In genomic region chr5:162209005-162209605, GRCh38 we compare ENCODE assay signal across 8 cellular contexts.
A peak's percentile ranks its signal among the peaks of the same experiment; 100 is the strongest.
DNase-seq lines count a peak whose midpoint lies in the region; ATAC-seq and TF ChIP-seq lines count a peak whose summit lies in the region.

No MANE protein-coding gene starts in this region.

- no peaks in the 10 kb centered on the region for H3K4me1 ChIP-seq in HCT116 (ENCODE audit: control insufficient read depth in 1 of 2, insufficient read depth in 2 of 2, low read length in 2 of 2)
- H3K4me1 ChIP-seq in Loucy (ENCODE audit: insufficient read depth, low read length, poor library complexity, severe bottlenecking): no peaks in the 10 kb centered on the region
- no peaks in the 10 kb centered on the region for H3K4me1 ChIP-seq in ovary (ENCODE audit: insufficient read depth)

- H3K27me3 ChIP-seq in HCT116 (ENCODE audit: insufficient read depth, low read length): no peaks in the 10 kb centered on the region
- H3K27me3 ChIP-seq in Loucy (ENCODE audit: insufficient read depth, low read length, poor library complexity, severe bottlenecking): no peaks in the 10 kb centered on the region
- no peaks in the 10 kb centered on the region for H3K27me3 ChIP-seq in ovary

- intact Hi-C loops in HCT116 (cut with micrococcal nuclease): loop anchor here (1.0 to 2.0 kb wide), 2 partner anchors 242 to 1199 kb away; no protein-coding TSS in a partner anchor
- intact Hi-C loops in ovary (cut with DNase I): no loop called here

- H3K79me2 ChIP-seq in HCT116 (ENCODE audit: insufficient read depth, low read length) (no peaks in the 10 kb centered on the region), Loucy (ENCODE audit: insufficient read depth, low read length) (no peaks in the 10 kb centered on the region)

- H3K9me2 ChIP-seq in HCT116 (ENCODE audit: insufficient read depth): no peaks in the 10 kb centered on the region
- H3K9me2 ChIP-seq in Loucy (replicated peaks; ENCODE audit: low read depth, low read length): no peaks in the 10 kb centered on the region

- H3F3A ChIP-seq in Loucy (ENCODE audit: low read depth): no peaks in the 10 kb centered on the region

- peak; percentile 70 for ATAC-seq in stimulated activated naive CD8-positive, alpha-beta T cell treated with anti-CD3 and anti-CD28 coated beads, Interleukin-15, amount 100 ng/mL, for 72 hours
- ATAC-seq in stimulated activated naive CD8-positive, alpha-beta T cell treated with anti-CD3 and anti-CD28 coated beads, Interleukin-15, Interleukin-2, amounts not matched to agents 100 U/mL and 50 U/mL, for 24 hours: no peak
- ATAC-seq in HCT116: peak; percentile 96
- ATAC-seq in activated CD8-positive, alpha-beta T cell treated with anti-CD3 and anti-CD28 coated beads, Interleukin-2, amount 10 ng/mL, durations not matched to agents 7 days and 5 days: peak; percentile 47
- peak; percentile 86 for ATAC-seq in left lobe of liver

- H2AFZ ChIP-seq in HCT116 (ENCODE audit: low read depth, low read length, poor library complexity, severe bottlenecking) (no peak overlapping the region), Loucy (ENCODE audit: low read length) (no peak overlapping the region)

- 37 to 44% (median 43%) methylated on average over 5 of the region's 5 CpGs for WGBS in ovary, 3 donors

- peak in 2 of 3 experiments; percentile 56 to 64; a peak in 4 of 6 replicates for TF ChIP-seq CTCF in HCT116 (IDR thresholded peaks at IDR 0.05 in 2 of 3, conservative IDR thresholded peaks at IDR 0.05 in 1 of 3; ENCODE audit: borderline replicate concordance in 1 of 3, insufficient read depth in 1 of 3, low read depth in 2 of 3, low read length in 2 of 3)
- TF ChIP-seq CTCF in Loucy (conservative IDR thresholded peaks at IDR 0.05; ENCODE audit: low read length): peak; percentile 44
- TF ChIP-seq CTCF in ovary (IDR thresholded peaks at IDR 0.05): no peak

- H3K4me3 Mint-ChIP-seq in stimulated activated naive CD8-positive, alpha-beta T cell treated with anti-CD3 and anti-CD28 coated beads, Interleukin-15, amount 100 ng/mL, for 72 hours: no peak overlapping the region
- H3K4me3 Mint-ChIP-seq in activated CD8-positive, alpha-beta T cell treated with anti-CD3 and anti-CD28 coated beads, Interleukin-2, amount 10 ng/mL, durations not matched to agents 7 days and 5 days: no peak overlapping the region

- no TSS peak for BruUV-seq in HCT116 (replicated peaks; lab: Mats Ljungman, UMichigan)

- H3K4me2 ChIP-seq in HCT116 (ENCODE audit: low read length): no peak overlapping the region
- no peak overlapping the region for H3K4me2 ChIP-seq in Loucy (ENCODE audit: low read depth, low read length, poor library complexity, severe bottlenecking)

- H4K20me1 ChIP-seq in HCT116 (ENCODE audit: insufficient read depth): no peaks in the 10 kb centered on the region
- no peaks in the 10 kb centered on the region for H4K20me1 ChIP-seq in Loucy (ENCODE audit: insufficient read depth, low read length, poor library complexity, severe bottlenecking)

- no peaks in the 10 kb centered on the region for H3K9me3 Mint-ChIP-seq in stimulated activated naive CD8-positive, alpha-beta T cell treated with anti-CD3 and anti-CD28 coated beads, Interleukin-15, amount 100 ng/mL, for 72 hours
- H3K9me3 Mint-ChIP-seq in activated CD8-positive, alpha-beta T cell treated with anti-CD3 and anti-CD28 coated beads, Interleukin-2, amount 10 ng/mL, durations not matched to agents 7 days and 5 days (ENCODE audit: insufficient read depth): no peaks in the 10 kb centered on the region

- H3K27me3 Mint-ChIP-seq in stimulated activated naive CD8-positive, alpha-beta T cell treated with anti-CD3 and anti-CD28 coated beads, Interleukin-15, amount 100 ng/mL, for 72 hours: no peaks in the 10 kb centered on the region
- H3K27me3 Mint-ChIP-seq in activated CD8-positive, alpha-beta T cell treated with anti-CD3 and anti-CD28 coated beads, Interleukin-2, amount 10 ng/mL, durations not matched to agents 7 days and 5 days (ENCODE audit: low read depth): no peaks in the 10 kb centered on the region

- no peak for TF ChIP-seq POLR2A in HCT116 (IDR thresholded peaks at IDR 0.05; ENCODE audit: borderline replicate concordance, extremely low read depth, insufficient read depth, insufficient read length)
- no peak for TF ChIP-seq POLR2A in ovary (IDR thresholded peaks at IDR 0.05)

- no peak overlapping the region for H3K27ac Mint-ChIP-seq in stimulated activated naive CD8-positive, alpha-beta T cell treated with anti-CD3 and anti-CD28 coated beads, Interleukin-15, amount 100 ng/mL, for 72 hours
- no peak overlapping the region for H3K27ac Mint-ChIP-seq in activated CD8-positive, alpha-beta T cell treated with anti-CD3 and anti-CD28 coated beads, Interleukin-2, amount 10 ng/mL, durations not matched to agents 7 days and 5 days

- H3K36me3 Mint-ChIP-seq in activated CD8-positive, alpha-beta T cell treated with anti-CD3 and anti-CD28 coated beads, Interleukin-2, amount 10 ng/mL, durations not matched to agents 7 days and 5 days (ENCODE audit: low read depth): no peaks in the 10 kb centered on the region

- H3K9me3 ChIP-seq in HCT116 (ENCODE audit: control insufficient read depth in 1 of 2, insufficient read depth in 1 of 2, low read depth in 1 of 2, low read length in 2 of 2) (no peaks in the 10 kb centered on the region), Loucy (ENCODE audit: insufficient read depth, low read depth, low read length) (no peaks in the 10 kb centered on the region), ovary (no peaks in the 10 kb centered on the region)

- H3K4me1 Mint-ChIP-seq in stimulated activated naive CD8-positive, alpha-beta T cell treated with anti-CD3 and anti-CD28 coated beads, Interleukin-15, amount 100 ng/mL, for 72 hours: no peaks in the 10 kb centered on the region
- H3K4me1 Mint-ChIP-seq in activated CD8-positive, alpha-beta T cell treated with anti-CD3 and anti-CD28 coated beads, Interleukin-2, amount 10 ng/mL, durations not matched to agents 7 days and 5 days (ENCODE audit: low read depth): no peaks in the 10 kb centered on the region

- RAD21 ChIA-PET in HCT116 (lab: Charles Lee; ENCODE audit: low non-redundant PET in 1 of 2, low total read pairs in 2 of 2, uncharacterized antibody in 2 of 2, unreplicated experiment in 2 of 2): interaction anchor here in 1 of 2 experiments (0.7 kb wide), 1 partner anchor 16 kb away, joined by 4 read pairs; no protein-coding TSS in a partner anchor

- no peak for TF ChIP-seq EP300 in ovary (IDR thresholded peaks at IDR 0.05)

- H3K9ac ChIP-seq in HCT116 (ENCODE audit: low read length) (no peak overlapping the region), Loucy (ENCODE audit: low read depth, low read length, poor library complexity, severe bottlenecking) (no peak overlapping the region)

- CTCF ChIA-PET in HCT116 (lab: Charles Lee): interaction anchor here (0.6 to 1.5 kb wide), 9 partner anchors 10 to 1199 kb away, joined by 3 to 7 read pairs (median 4); no protein-coding TSS in a partner anchor
- CTCF ChIA-PET in activated CD8-positive, alpha-beta T cell treated with anti-CD3 and anti-CD28 coated beads, Interleukin-2, amount 10 ng/mL, durations not matched to agents 7 days and 5 days (lab: Charles Lee): no interaction called here

- H3K4me3 ChIP-seq in HCT116 (replicated peaks in 1 of 2; ENCODE audit: low read depth in 1 of 2, low read length in 2 of 2) (no peak overlapping the region), Loucy (ENCODE audit: low read length, poor library complexity, severe bottlenecking) (no peak overlapping the region), ovary (no peak overlapping the region)

- POLR2A ChIA-PET in HCT116 (lab: Charles Lee): no interaction called here
- POLR2A ChIA-PET in activated CD8-positive, alpha-beta T cell treated with anti-CD3 and anti-CD28 coated beads, Interleukin-2, amount 10 ng/mL, durations not matched to agents 7 days and 5 days (lab: Charles Lee): no interaction called here

- peak; percentile 31 for TF ChIP-seq RAD21 in HCT116 (IDR thresholded peaks at IDR 0.05; ENCODE audit: low read depth)

- H3K27ac ChIP-seq in HCT116 (ENCODE audit: low read depth, low read length) (no peak overlapping the region), ovary (no peak overlapping the region)

- peak in 1 of 2 donors; percentile 10 for DNase-seq in stimulated activated naive CD8-positive, alpha-beta T cell treated with anti-CD3 and anti-CD28 coated beads, Interleukin-15, amount 100 ng/mL, for 72 hours
- no peak for DNase-seq in stimulated activated naive CD8-positive, alpha-beta T cell treated with anti-CD3 and anti-CD28 coated beads, Interleukin-15, Interleukin-2, amounts not matched to agents 100 U/mL and 50 U/mL, for 24 hours
- DNase-seq in HCT116 (ENCODE audit: low read depth, low spot score) (peak; percentile 24), left lobe of liver (ENCODE audit: low spot score) (peak; percentile 46), ovary (no peak), dermis blood vessel endothelial cell (no peak)
- DNase-seq in activated CD8-positive, alpha-beta T cell treated with anti-CD3 and anti-CD28 coated beads, Interleukin-2, amount 10 ng/mL, durations not matched to agents 7 days and 5 days: peak; percentile 22

- no peaks in the 10 kb centered on the region for H3K36me3 ChIP-seq in HCT116 (ENCODE audit: control insufficient read depth in 1 of 2, insufficient read depth in 2 of 2, low read length in 2 of 2)
- H3K36me3 ChIP-seq in Loucy (ENCODE audit: insufficient read depth, low read length): no peaks in the 10 kb centered on the region
- H3K36me3 ChIP-seq in ovary: no peaks in the 10 kb centered on the region

TF ChIP-seq in HCT116, 20 proteins besides CTCF, POLR2A, EP300 and RAD21:
- no peak for TF ChIP-seq ZBTB33 (IDR thresholded peaks at IDR 0.05; ENCODE audit: extremely low read depth, insufficient replicate concordance, low read length)

Comparison
In these comparisons a context has a peak if more than half of its experiments do, and no peak if none do; other contexts are left out.
1. DNase-seq: peak in HCT116 (single experiment), activated CD8-positive, alpha-beta T cell treated with anti-CD3 and anti-CD28 coated beads, Interleukin-2, amount 10 ng/mL, durations not matched to agents 7 days and 5 days (single experiment) and left lobe of liver (single experiment); none in stimulated activated naive CD8-positive, alpha-beta T cell treated with anti-CD3 and anti-CD28 coated beads, Interleukin-15, Interleukin-2, amounts not matched to agents 100 U/mL and 50 U/mL, for 24 hours (single experiment), ovary (0 of 5) and dermis blood vessel endothelial cell (single experiment).
2. CTCF ChIP-seq: peak in HCT116 (2 of 3) and Loucy (single experiment); none in ovary (0 of 3).